ENCODE assay signal across 8 cellular contexts in genomic region chr5:43063731-43064171, GRCh38. TPM values are rescaled to one million over a fixed set of nuclear protein-coding genes. Genes with fewer than 3 reads are reported as not detected.
DNase-seq lines count a peak whose midpoint lies in the region; ATAC-seq and TF ChIP-seq lines count a peak whose summit lies in the region.

No MANE protein-coding gene starts in this region.

- H3K9me3 Mint-ChIP-seq in stimulated activated naive B cell treated with anti-CD40 and anti-IgM and Interleukin-4, amounts not matched to agents 10 μg/mL and 1 μg/mL and 100 μg/mL, for 72 hours, result no peaks in the 10 kb centered on the region
- peaks cover 3% of the 10 kb centered on the region for H3K9me3 Mint-ChIP-seq in activated T-helper 1 cell treated with anti-CD3 and anti-CD28 coated beads, Interleukin-12 subunit alpha, Interleukin-12 subunit beta, Interleukin-2, Interleukin-4 antibody, amounts not matched to agents 30 ng/mL and 10 ng/mL and 1 ng/mL, durations not matched to agents 14 hours and 24 hours and 36 hours

- no peak for TF ChIP-seq CTCF in HL-60 (IDR thresholded peaks at IDR 0.05; ENCODE audit: insufficient read depth, low read length)
- TF ChIP-seq CTCF in VCaP (conservative IDR thresholded peaks at IDR 0.05), result no peak

- H3K27me3 ChIP-seq in HL-60 (ENCODE audit: insufficient read depth, poor library complexity, severe bottlenecking), result no peaks in the 10 kb centered on the region

- peaks cover 10 to 27% of the 10 kb centered on the region in 2 donors for H3K36me3 Mint-ChIP-seq in stimulated activated naive B cell treated with anti-CD40 and anti-IgM and Interleukin-4, amounts not matched to agents 10 μg/mL and 1 μg/mL and 100 μg/mL, for 72 hours
- peaks cover 13% of the 10 kb centered on the region for H3K36me3 Mint-ChIP-seq in activated T-helper 1 cell treated with anti-CD3 and anti-CD28 coated beads, Interleukin-12 subunit alpha, Interleukin-12 subunit beta, Interleukin-2, Interleukin-4 antibody, amounts not matched to agents 30 ng/mL and 10 ng/mL and 1 ng/mL, durations not matched to agents 14 hours and 24 hours and 36 hours (ENCODE audit: low read depth)

- H3K27me3 Mint-ChIP-seq in stimulated activated naive B cell treated with anti-CD40 and anti-IgM and Interleukin-4, amounts not matched to agents 10 μg/mL and 1 μg/mL and 100 μg/mL, for 72 hours, result no peaks in the 10 kb centered on the region
- H3K27me3 Mint-ChIP-seq in activated T-helper 1 cell treated with anti-CD3 and anti-CD28 coated beads, Interleukin-12 subunit alpha, Interleukin-12 subunit beta, Interleukin-2, Interleukin-4 antibody, amounts not matched to agents 30 ng/mL and 10 ng/mL and 1 ng/mL, durations not matched to agents 14 hours and 24 hours and 36 hours (ENCODE audit: insufficient read depth), result peaks cover 3% of the 10 kb centered on the region

- peak overlapping the region; percentile 28 for H3K4me3 ChIP-seq in HL-60 (replicated peaks; ENCODE audit: insufficient read depth, low read length)

- peaks cover 27 to 31% of the 10 kb centered on the region in 2 donors for H3K4me1 Mint-ChIP-seq in stimulated activated naive B cell treated with anti-CD40 and anti-IgM and Interleukin-4, amounts not matched to agents 10 μg/mL and 1 μg/mL and 100 μg/mL, for 72 hours
- peaks cover 29% of the 10 kb centered on the region for H3K4me1 Mint-ChIP-seq in activated T-helper 1 cell treated with anti-CD3 and anti-CD28 coated beads, Interleukin-12 subunit alpha, Interleukin-12 subunit beta, Interleukin-2, Interleukin-4 antibody, amounts not matched to agents 30 ng/mL and 10 ng/mL and 1 ng/mL, durations not matched to agents 14 hours and 24 hours and 36 hours (ENCODE audit: low read depth)

- ATAC-seq in left ventricle myocardium superior (no peak), HG03135 (IDR thresholded peaks at IDR 0.05; ENCODE audit: unreplicated experiment) (no peak)
- ATAC-seq in stimulated activated naive B cell treated with anti-CD40 and anti-IgM and Interleukin-4, amounts not matched to agents 10 μg/mL and 1 μg/mL and 100 μg/mL, for 72 hours (replicated peaks), result no peak

- H3K27ac ChIP-seq in HL-60 (replicated peaks), result peak overlapping the region; percentile 100
- peak overlapping the region; percentile 99 for H3K27ac ChIP-seq in VCaP

- DNase-seq in HL-60 (ENCODE audit: low read depth in 1 of 2, low spot score in 1 of 2) (peak; percentile 57 to 83), left ventricle myocardium superior (peak; percentile 35), AG08395 (ENCODE audit: low spot score) (no peak), DMS153 (lab: John Stamatoyannopoulos, UW) (no peak)
- no peak for DNase-seq in stimulated activated naive B cell treated with anti-CD40 and anti-IgM and Interleukin-4, amounts not matched to agents 10 μg/mL and 1 μg/mL and 100 μg/mL, for 72 hours
- DNase-seq in activated T-helper 1 cell treated with anti-CD3 and anti-CD28 coated beads, Interleukin-12 subunit alpha, Interleukin-12 subunit beta, Interleukin-2, Interleukin-4 antibody, amounts not matched to agents 30 ng/mL and 10 ng/mL and 1 ng/mL, durations not matched to agents 14 hours and 24 hours and 36 hours (ENCODE audit: low spot score), result no peak

- peak overlapping the region in 1 of 2 donors; percentile 69 for H3K4me3 Mint-ChIP-seq in stimulated activated naive B cell treated with anti-CD40 and anti-IgM and Interleukin-4, amounts not matched to agents 10 μg/mL and 1 μg/mL and 100 μg/mL, for 72 hours
- no peak overlapping the region for H3K4me3 Mint-ChIP-seq in activated T-helper 1 cell treated with anti-CD3 and anti-CD28 coated beads, Interleukin-12 subunit alpha, Interleukin-12 subunit beta, Interleukin-2, Interleukin-4 antibody, amounts not matched to agents 30 ng/mL and 10 ng/mL and 1 ng/mL, durations not matched to agents 14 hours and 24 hours and 36 hours

- H3K27ac Mint-ChIP-seq in stimulated activated naive B cell treated with anti-CD40 and anti-IgM and Interleukin-4, amounts not matched to agents 10 μg/mL and 1 μg/mL and 100 μg/mL, for 72 hours, result peak overlapping the region; percentile 76
- no peak overlapping the region for H3K27ac Mint-ChIP-seq in activated T-helper 1 cell treated with anti-CD3 and anti-CD28 coated beads, Interleukin-12 subunit alpha, Interleukin-12 subunit beta, Interleukin-2, Interleukin-4 antibody, amounts not matched to agents 30 ng/mL and 10 ng/mL and 1 ng/mL, durations not matched to agents 14 hours and 24 hours and 36 hours

- intact Hi-C loops in left ventricle myocardium superior (cut with micrococcal nuclease), result no loop called here
- intact Hi-C loops in activated T-helper 1 cell treated with anti-CD3 and anti-CD28 coated beads, Interleukin-12 subunit alpha, Interleukin-12 subunit beta, Interleukin-2, Interleukin-4 antibody, amounts not matched to agents 30 ng/mL and 10 ng/mL and 1 ng/mL, durations not matched to agents 14 hours and 24 hours and 36 hours (cut with micrococcal nuclease), result loop anchor here (1.0 to 10.0 kb wide), 5 partner anchors 21 to 1741 kb away; partner anchors contain the start of genes MRPS30 and TMEM267

RNA-seq across cellular contexts. Expression of gene ANXA2R, which starts 23.6 kb away (rescaled TPM):
- total RNA-seq in left ventricle myocardium superior, result 1.2 TPM
- total RNA-seq in activated T-helper 1 cell treated with anti-CD3 and anti-CD28 coated beads, Interleukin-12 subunit alpha, Interleukin-12 subunit beta, Interleukin-2, Interleukin-4 antibody, amounts not matched to agents 30 ng/mL and 10 ng/mL and 1 ng/mL, durations not matched to agents 14 hours and 24 hours and 36 hours, result 0.88 and 0.93 TPM in 2 replicates

RNA-seq across cellular contexts. Expression of gene ZNF131, which starts 57.0 kb away (rescaled TPM):
- 14.5 TPM for total RNA-seq in left ventricle myocardium superior
- 38.3 and 40.2 TPM in 2 replicates for total RNA-seq in activated T-helper 1 cell treated with anti-CD3 and anti-CD28 coated beads, Interleukin-12 subunit alpha, Interleukin-12 subunit beta, Interleukin-2, Interleukin-4 antibody, amounts not matched to agents 30 ng/mL and 10 ng/mL and 1 ng/mL, durations not matched to agents 14 hours and 24 hours and 36 hours

Comparison
In these comparisons a context has a peak if more than half of its experiments do, and no peak if none do; other contexts are left out.
1. DNase-seq: peak in HL-60 (2 of 2) and left ventricle myocardium superior (single experiment); none in stimulated activated naive B cell treated with anti-CD40 and anti-IgM and Interleukin-4, amounts not matched to agents 10 μg/mL and 1 μg/mL and 100 μg/mL, for 72 hours (single experiment), activated T-helper 1 cell treated with anti-CD3 and anti-CD28 coated beads, Interleukin-12 subunit alpha, Interleukin-12 subunit beta, Interleukin-2, Interleukin-4 antibody, amounts not matched to agents 30 ng/mL and 10 ng/mL and 1 ng/mL, durations not matched to agents 14 hours and 24 hours and 36 hours (single experiment), AG08395 (single experiment) and DMS153 (single experiment).